In genomic region chr2:197322729-197323720, GRCh38 we compare ENCODE assay signal across 11 cellular contexts. TPM values are rescaled to one million over a fixed set of nuclear protein-coding genes. Genes with fewer than 3 reads are reported as not detected.
DNase-seq lines count a peak whose midpoint lies in the region; ATAC-seq and TF ChIP-seq lines count a peak whose summit lies in the region.
"Had no signal": no experiment of that assay in that cellular context is flagged by ENCODE, and none has a peak within 500 bp of the region (broad histone marks: within the 10 kb centered on the region; RNA-seq: fewer than 3 reads in every experiment).

No MANE protein-coding gene starts in this region.

- peak; percentile 47 for ATAC-seq in GM19397 (IDR thresholded peaks at IDR 0.05; ENCODE audit: unreplicated experiment)
- ATAC-seq in HG03460 (IDR thresholded peaks at IDR 0.05; ENCODE audit: unreplicated experiment) = peak; percentile 48
- ATAC-seq: HCT116 had no signal

- POLR2A ChIA-PET in GM10248 (lab: Yijun Ruan, JAX) = no interaction called here

- intact Hi-C loops in dendritic cell treated with granulocyte-macrophage colony-stimulating factor and Interleukin-4, amounts not matched to agents 40 ng/mL and 50 ng/mL, for 4 days (cut with micrococcal nuclease) = no loop called here
- intact Hi-C loops in colonic mucosa (cut with DNase I) = no loop called here

- H3K9me3 ChIP-seq in DOHH2 (ENCODE audit: control insufficient read depth, insufficient read depth, low read length) (no peaks in the 10 kb centered on the region), colonic mucosa (no peaks in the 10 kb centered on the region)
- H3K9me3 ChIP-seq: thyroid gland had no signal

- H3K36me3 ChIP-seq in DOHH2 (ENCODE audit: control insufficient read depth, low read length) (peaks cover 26% of the 10 kb centered on the region), colonic mucosa (no peaks in the 10 kb centered on the region)
- H3K36me3 ChIP-seq: thyroid gland had no signal

- H3K9ac ChIP-seq in colonic mucosa (ENCODE audit: low read depth in 2 of 2, low read length in 2 of 2) = no peak overlapping the region

- H3K4me3 ChIP-seq in DOHH2 (ENCODE audit: low read length) = peak overlapping the region; percentile 58
- no peak overlapping the region for H3K4me3 ChIP-seq in coronary artery
- no peak overlapping the region for H3K4me3 ChIP-seq in colonic mucosa
- H3K4me3 ChIP-seq: thyroid gland had no signal

- H3K27me3 ChIP-seq in DOHH2 (ENCODE audit: control insufficient read depth, low read length) (no peaks in the 10 kb centered on the region), colonic mucosa (no peaks in the 10 kb centered on the region)
- H3K27me3 ChIP-seq: thyroid gland had no signal

- no peaks in the 10 kb centered on the region for H3K9me2 ChIP-seq in DOHH2 (replicated peaks; ENCODE audit: control insufficient read depth, low read length)

- DNase-seq in coronary artery (ENCODE audit: low spot score) (no peak), colonic mucosa (no peak), hepatic stellate cell (ENCODE audit: low spot score) (no peak), GM10248 (ENCODE audit: extremely low spot score) (no peak)
- DNase-seq: thyroid gland had no signal

- no peaks in the 10 kb centered on the region for H3K36me3 Mint-ChIP-seq in dendritic cell treated with granulocyte-macrophage colony-stimulating factor and Interleukin-4, amounts not matched to agents 40 ng/mL and 50 ng/mL, for 4 days (ENCODE audit: low read depth)

- H3K4me1 Mint-ChIP-seq in dendritic cell treated with granulocyte-macrophage colony-stimulating factor and Interleukin-4, amounts not matched to agents 40 ng/mL and 50 ng/mL, for 4 days (ENCODE audit: low read depth) = peaks cover 38% of the 10 kb centered on the region

- H4K20me1 ChIP-seq in DOHH2 (ENCODE audit: control insufficient read depth, insufficient read depth, low read depth, low read length) = no peaks in the 10 kb centered on the region

- H3K9me3 Mint-ChIP-seq in dendritic cell treated with granulocyte-macrophage colony-stimulating factor and Interleukin-4, amounts not matched to agents 40 ng/mL and 50 ng/mL, for 4 days = no peaks in the 10 kb centered on the region

- TF ChIP-seq CTCF in DOHH2 (IDR thresholded peaks at IDR 0.05; ENCODE audit: low read depth, low read length, poor library complexity, severe bottlenecking) = no peak
- TF ChIP-seq CTCF in coronary artery (IDR thresholded peaks at IDR 0.05) = no peak
- no peak for TF ChIP-seq CTCF in colonic mucosa (IDR thresholded peaks at IDR 0.05)
- no peak for TF ChIP-seq CTCF in GM10248 (IDR thresholded peaks at IDR 0.05; ENCODE audit: control extremely low read depth, extremely low read depth, low read depth, missing control alignments)

- H3K27ac ChIP-seq in DOHH2 (ENCODE audit: low read depth, low read length) (peak overlapping the region; percentile 26), coronary artery (no peak overlapping the region), colonic mucosa (no peak overlapping the region)
- H3K27ac ChIP-seq: epithelial cell of prostate, thyroid gland had no signal

- CTCF ChIA-PET in GM10248 (lab: Yijun Ruan, JAX) = interaction anchor here (2.0 kb wide), 1 partner anchor 11 kb away, joined by 10 read pairs; no protein-coding TSS in a partner anchor

- peaks cover 52% of the 10 kb centered on the region for H3K4me1 ChIP-seq in DOHH2 (ENCODE audit: control insufficient read depth, low read length)
- no peaks in the 10 kb centered on the region for H3K4me1 ChIP-seq in colonic mucosa
- H3K4me1 ChIP-seq: thyroid gland had no signal

- H3K79me2 ChIP-seq in DOHH2 (ENCODE audit: control insufficient read depth, low read length) = peaks cover 20% of the 10 kb centered on the region

- H3K4me3 Mint-ChIP-seq in dendritic cell treated with granulocyte-macrophage colony-stimulating factor and Interleukin-4, amounts not matched to agents 40 ng/mL and 50 ng/mL, for 4 days = no peak overlapping the region

- H3K27ac Mint-ChIP-seq in dendritic cell treated with granulocyte-macrophage colony-stimulating factor and Interleukin-4, amounts not matched to agents 40 ng/mL and 50 ng/mL, for 4 days = peak overlapping the region; percentile 9

- H3K27me3 Mint-ChIP-seq in dendritic cell treated with granulocyte-macrophage colony-stimulating factor and Interleukin-4, amounts not matched to agents 40 ng/mL and 50 ng/mL, for 4 days = peaks cover 10% of the 10 kb centered on the region

- peak overlapping the region; percentile 71 for H3K4me2 ChIP-seq in DOHH2 (ENCODE audit: low read length)

- H3F3A ChIP-seq in DOHH2 (ENCODE audit: control insufficient read depth, insufficient read depth) = 0 out of 2 replicates have a peak, but pooled peaks cover 2% of the 10 kb centered on the region

RNA-seq across cellular contexts. Expression of gene ANKRD44, which starts 12.4 kb away (rescaled TPM):
- 1 to 10 TPM; 7.0 to 7.9 TPM for total RNA-seq in colonic mucosa
